ENCODE assay signal across 23 cellular contexts in genomic region chr10:99525897-99526296, GRCh38. TPM values are rescaled to one million over a fixed set of nuclear protein-coding genes. Genes with fewer than 3 reads are reported as not detected.
"Had no signal": no experiment of that assay in that cellular context is flagged by ENCODE, and none has a peak within 500 bp of the region (broad histone marks: within the 10 kb centered on the region; RNA-seq: fewer than 3 reads in every experiment).

No MANE protein-coding gene starts in this region.

- H3K36me3 ChIP-seq: esophagus muscularis mucosa, gastrocnemius medialis, heart right ventricle, right atrium auricular region, suprapubic skin, thyroid gland, upper lobe of right lung had no signal

- H3K27ac ChIP-seq: esophagus muscularis mucosa, gastrocnemius medialis, heart right ventricle, right atrium auricular region, suprapubic skin, thyroid gland, upper lobe of right lung had no signal

- H3K4me3 ChIP-seq: esophagus muscularis mucosa, gastrocnemius medialis, heart right ventricle, mucosa of descending colon, right atrium auricular region, suprapubic skin, thyroid gland, upper lobe of right lung had no signal

- FAIRE-seq: endometrium, small intestine had no signal

- DNase-seq: effector memory CD4-positive, alpha-beta T cell; gastrocnemius medialis; heart right ventricle; hypothalamus; islet precursor cell; mammary epithelial cell; mucosa of descending colon; naive B cell; nephron progenitor cell; posterior cingulate gyrus; small intestine; stimulated activated CD4-positive, alpha-beta T cell treated with anti-CD3 and anti-CD28 coated beads, Interleukin-2, amount 100 ng/mL, for 48 hours; stimulated activated naive CD8-positive, alpha-beta T cell treated with anti-CD3 and anti-CD28 coated beads, Interleukin-15, Interleukin-2, amounts not matched to agents 100 U/mL and 50 U/mL, for 24 hours; thyroid gland; upper lobe of right lung had no signal

- ATAC-seq: gastrocnemius medialis; heart right ventricle; left lobe of liver; mucosa of descending colon; stimulated activated naive CD8-positive, alpha-beta T cell treated with anti-CD3 and anti-CD28 coated beads, Interleukin-15, Interleukin-2, amounts not matched to agents 100 U/mL and 50 U/mL, for 24 hours; upper lobe of right lung had no signal

- H3K9me3 ChIP-seq: esophagus muscularis mucosa, gastrocnemius medialis, heart right ventricle, mucosa of descending colon, right atrium auricular region, suprapubic skin, thyroid gland, upper lobe of right lung had no signal

RNA-seq across cellular contexts. Expression of gene NKX2-3, which starts 6.8 kb away (rescaled TPM):
- total RNA-seq: fibroblast of villous mesenchyme, gastrocnemius medialis, heart right ventricle, lower leg skin, mammary epithelial cell, osteocyte, right atrium auricular region, suprapubic skin had no signal
- polyA plus RNA-seq: heart right ventricle, mammary epithelial cell had no signal
